ENCODE assay signal across 2 cellular contexts in the genomic region with DNA sequence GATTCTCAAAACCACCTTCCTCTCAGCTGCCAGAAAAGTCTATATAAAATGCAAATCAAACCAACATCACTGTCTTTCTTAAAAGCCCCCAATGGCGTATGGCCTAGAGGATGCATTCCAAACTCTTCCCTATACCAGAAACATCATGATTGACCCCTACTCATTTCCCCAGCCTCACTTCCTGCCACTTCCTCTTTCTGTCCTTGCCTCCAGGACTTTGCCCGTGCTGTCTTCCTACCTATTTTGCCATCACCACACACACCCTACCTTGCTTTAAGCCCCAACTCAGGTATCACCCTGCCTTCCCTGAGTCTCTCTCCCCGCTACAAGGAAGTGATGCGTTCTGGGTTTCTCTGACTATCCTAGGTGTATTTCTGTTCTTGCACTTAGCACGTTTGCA.
TF ChIP-seq lines count a peak whose summit lies in the region.

No MANE protein-coding gene starts in this region.

TF ChIP-seq in GM12891, 5 proteins besides CTCF, POLR2A, EP300 and RAD21:
- TF ChIP-seq SPI1 (IDR thresholded peaks at IDR 0.05; ENCODE audit: low read depth, low read length): peak; percentile 78
- no peak for TF ChIP-seq TAF1 (IDR thresholded peaks at IDR 0.05; ENCODE audit: low read depth, low read length)

TF ChIP-seq in K562, 482 proteins besides CTCF, POLR2A, EP300 and RAD21:
- peak; percentile 88 for TF ChIP-seq SPI1 (IDR thresholded peaks at IDR 0.05; ENCODE audit: borderline replicate concordance, low read depth, low read length)
- no peak for TF ChIP-seq U2AF2 (optimal IDR thresholded peaks at IDR 0.05; ENCODE audit: low read depth, low read length)
